In genomic region chr11:46347637-46348311, GRCh38 we compare ENCODE assay signal across 8 cellular contexts. TPM values are rescaled to one million over a fixed set of nuclear protein-coding genes. Genes with fewer than 3 reads are reported as not detected.
DNase-seq lines count a peak whose midpoint lies in the region; ATAC-seq, FAIRE-seq and TF ChIP-seq lines count a peak whose summit lies in the region.

No MANE protein-coding gene starts in this region.

- no peak for TF ChIP-seq CTCF in Panc1 (IDR thresholded peaks at IDR 0.05)
- no peak for TF ChIP-seq CTCF in coronary artery (IDR thresholded peaks at IDR 0.05)

- no peaks in the 10 kb centered on the region for H3K27me3 ChIP-seq in Panc1 (ENCODE audit: control insufficient read depth, insufficient read depth, low read length)
- H3K27me3 ChIP-seq in muscle layer of colon (ENCODE audit: control insufficient read depth in 1 of 2, insufficient read depth in 2 of 2, low read length in 2 of 2), result no peaks in the 10 kb centered on the region

- CTCF ChIA-PET in Panc1 (lab: Charles Lee), result no interaction called here

- H3K27ac ChIP-seq in Panc1 (ENCODE audit: low read length) (peak overlapping the region; percentile 82), coronary artery (peak overlapping the region; percentile 57 to 87), muscle layer of colon (ENCODE audit: low read depth, low read length) (no peak overlapping the region)

- H3K36me3 ChIP-seq in Panc1 (ENCODE audit: control insufficient read depth, insufficient read depth, low read length) (no peaks in the 10 kb centered on the region), muscle layer of colon (ENCODE audit: insufficient read depth, low read length) (no peaks in the 10 kb centered on the region)

- intact Hi-C loops in Panc1 (cut with micrococcal nuclease; ENCODE audit: unreplicated experiment), result no loop called here

- ATAC-seq in Panc1 (peak; percentile 16), GM18909 (IDR thresholded peaks at IDR 0.05; ENCODE audit: poor library complexity, unreplicated experiment) (no peak)

- H3K4me1 ChIP-seq in Panc1 (ENCODE audit: control insufficient read depth, insufficient read depth, low read length) (peaks cover 25% of the 10 kb centered on the region), muscle layer of colon (ENCODE audit: insufficient read depth, low read length) (peaks cover 31% of the 10 kb centered on the region)

- FAIRE-seq in RCC 7860 (lab: Jason Lieb, UNC), result no peak

- no TSS peak for BruUV-seq in Panc1 (replicated peaks; lab: Mats Ljungman, UMichigan)

- H3K9me3 ChIP-seq in Panc1 (ENCODE audit: control insufficient read depth, insufficient read depth, low read depth, low read length) (no peaks in the 10 kb centered on the region), muscle layer of colon (ENCODE audit: low read length) (no peaks in the 10 kb centered on the region)

- POLR2A ChIA-PET in Panc1 (lab: Charles Lee), result no interaction called here

- DNase-seq in NCI-H1417 (lab: John Stamatoyannopoulos, UW) (peak in 2 of 3 experiments; percentile 41 to 57), NCI-H1417 treated with DMSO at 0.1 percent for 48 hours (lab: John Stamatoyannopoulos, UW) (no peak), Panc1 (ENCODE audit: low read depth, low spot score) (no peak), coronary artery (ENCODE audit: low spot score) (no peak), RCC 7860 (ENCODE audit: low spot score) (no peak), HuH-7 (ENCODE audit: low spot score) (no peak)

- H3K4me3 ChIP-seq in Panc1 (ENCODE audit: low read depth in 2 of 2, low read length in 2 of 2) (peak overlapping the region; percentile 80 to 83), coronary artery (peak overlapping the region; percentile 83), muscle layer of colon (ENCODE audit: low read depth in 1 of 2, low read length in 2 of 2) (peak overlapping the region; percentile 74 to 84)

- in situ Hi-C loops in Panc1 (cut with HindIII; ENCODE audit: low pct_unique_long_range_greater_than_20kb, low sequenced_read_pairs), result no loop called here

- peak overlapping the region; percentile 50 for H3K9ac ChIP-seq in muscle layer of colon (ENCODE audit: low read length)

RNA-seq across cellular contexts. Expression of gene DGKZ, which starts 0.5 kb away (rescaled TPM):
- 104 TPM for total RNA-seq in Panc1 (2021; ENCODE audit: unreplicated experiment)
- polyA plus RNA-seq in Panc1 (2012; ENCODE audit: insufficient read length), result 172 TPM

RNA-seq across cellular contexts. Expression of gene MDK, which starts 33.7 kb away (rescaled TPM):
- total RNA-seq in Panc1 (2021; ENCODE audit: unreplicated experiment), result 252 TPM
- 741 TPM for polyA plus RNA-seq in Panc1 (2012; ENCODE audit: insufficient read length)

RNA-seq across cellular contexts. Expression of gene CHRM4, which starts 43.8 kb away (rescaled TPM):
- total RNA-seq in Panc1 (2021; ENCODE audit: unreplicated experiment), result 3.1 TPM
- 3.1 TPM for polyA plus RNA-seq in Panc1 (2012; ENCODE audit: insufficient read length)

Comparison
In these comparisons a context has a peak if more than half of its experiments do, and no peak if none do; other contexts are left out.
1. DNase-seq: peak in NCI-H1417 (2 of 3); none in NCI-H1417 treated with DMSO at 0.1 percent for 48 hours (single experiment), Panc1 (single experiment), coronary artery (single experiment), RCC 7860 (single experiment) and HuH-7 (single experiment).
2. Peak in every context shown above with its lines, with median percentiles within 50 percentile points of each other: H3K4me3 ChIP-seq.